1 cellular context compared by ENCODE assay signal in the genomic region with DNA sequence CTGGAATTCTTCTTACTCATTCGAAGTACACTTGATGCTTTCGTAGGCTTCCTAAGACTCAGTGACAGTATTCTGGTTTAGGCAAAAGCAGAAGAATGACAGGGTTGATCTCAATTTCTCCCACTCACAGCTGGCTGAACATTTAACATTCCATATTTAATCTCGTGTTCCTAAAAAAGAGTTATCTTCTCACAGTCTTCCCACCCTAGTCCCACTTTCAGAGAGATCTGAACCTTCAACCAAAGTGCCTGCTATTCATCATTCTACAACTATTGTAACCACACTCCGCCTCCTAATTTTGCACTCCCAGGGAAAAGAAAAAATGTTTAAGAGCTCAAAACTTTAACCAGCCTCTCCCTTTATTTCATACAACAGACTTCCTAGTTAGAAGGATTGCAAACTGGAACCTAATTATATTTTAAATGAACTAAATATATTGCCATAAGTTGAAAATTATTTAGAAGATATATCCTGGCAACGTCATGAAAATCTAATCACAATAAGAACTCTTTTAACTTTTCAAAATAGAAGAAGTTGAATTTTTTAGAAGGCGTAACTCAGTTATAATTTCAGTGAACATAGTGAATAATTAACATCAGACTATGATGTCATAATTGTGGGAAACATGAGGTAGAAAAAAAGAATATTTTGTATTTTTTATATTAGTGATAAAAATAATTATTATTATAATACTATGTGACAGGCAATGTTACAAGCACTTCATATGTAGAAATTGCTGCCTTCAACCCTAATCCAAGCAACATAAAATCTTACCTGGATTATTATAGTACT.
TF ChIP-seq lines count a peak whose summit lies in the region.

No MANE protein-coding gene starts in this region.

TF ChIP-seq in HepG2, 621 proteins besides CTCF, POLR2A, EP300 and RAD21:
- TF ChIP-seq CREB1 (IDR thresholded peaks at IDR 0.05) (peak; percentile 45; the same call in 1 of the 2 replicates), CREB1 (CRISPR knock-in tag; IDR thresholded peaks at IDR 0.05) (no peak), EZH2 (conservative IDR thresholded peaks at IDR 0.05; ENCODE audit: low read depth, low read length) (no peak), CHD4 (IDR thresholded peaks at IDR 0.05; ENCODE audit: borderline replicate concordance, low read length) (no peak), ZNF607 (CRISPR knock-in tag; IDR thresholded peaks at IDR 0.05; ENCODE audit: borderline replicate concordance) (no peak), ZNF230 (CRISPR knock-in tag; IDR thresholded peaks at IDR 0.05) (no peak), ZNF7 (CRISPR knock-in tag; IDR thresholded peaks at IDR 0.05) (no peak), TCF7L2 (IDR thresholded peaks at IDR 0.05; ENCODE audit: low read depth, low read length) (no peak), ZBTB1 (CRISPR knock-in tag; IDR thresholded peaks at IDR 0.05; ENCODE audit: borderline replicate concordance) (no peak), ZNF44 (CRISPR knock-in tag; IDR thresholded peaks at IDR 0.05) (no peak), ZNF224 (CRISPR knock-in tag; IDR thresholded peaks at IDR 0.05) (no peak), YY1 (IDR thresholded peaks at IDR 0.05; ENCODE audit: insufficient read depth, insufficient replicate concordance, low read depth, low read length) (no peak), SMARCE1 (IDR thresholded peaks at IDR 0.05; ENCODE audit: borderline replicate concordance) (no peak), ZNF674 (CRISPR knock-in tag; IDR thresholded peaks at IDR 0.05; ENCODE audit: low read depth) (no peak), ELF1 (CRISPR knock-in tag; IDR thresholded peaks at IDR 0.05) (no peak), ATF7 (IDR thresholded peaks at IDR 0.05) (peak; percentile 69), ATF7 (CRISPR knock-in tag; IDR thresholded peaks at IDR 0.05) (no peak), ZBTB38 (CRISPR knock-in tag; IDR thresholded peaks at IDR 0.05) (no peak)
- TF ChIP-seq, protein P1, sequence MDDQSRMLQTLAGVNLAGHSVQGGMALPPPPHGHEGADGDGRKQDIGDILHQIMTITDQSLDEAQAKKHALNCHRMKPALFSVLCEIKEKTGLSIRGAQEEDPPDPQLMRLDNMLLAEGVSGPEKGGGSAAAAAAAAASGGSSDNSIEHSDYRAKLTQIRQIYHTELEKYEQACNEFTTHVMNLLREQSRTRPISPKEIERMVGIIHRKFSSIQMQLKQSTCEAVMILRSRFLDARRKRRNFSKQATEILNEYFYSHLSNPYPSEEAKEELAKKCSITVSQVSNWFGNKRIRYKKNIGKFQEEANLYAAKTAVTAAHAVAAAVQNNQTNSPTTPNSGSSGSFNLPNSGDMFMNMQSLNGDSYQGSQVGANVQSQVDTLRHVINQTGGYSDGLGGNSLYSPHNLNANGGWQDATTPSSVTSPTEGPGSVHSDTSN (CRISPR knock-in tag; IDR thresholded peaks at IDR 0.05; ENCODE audit: borderline replicate concordance) = no peak
- TF ChIP-seq, protein P2, sequence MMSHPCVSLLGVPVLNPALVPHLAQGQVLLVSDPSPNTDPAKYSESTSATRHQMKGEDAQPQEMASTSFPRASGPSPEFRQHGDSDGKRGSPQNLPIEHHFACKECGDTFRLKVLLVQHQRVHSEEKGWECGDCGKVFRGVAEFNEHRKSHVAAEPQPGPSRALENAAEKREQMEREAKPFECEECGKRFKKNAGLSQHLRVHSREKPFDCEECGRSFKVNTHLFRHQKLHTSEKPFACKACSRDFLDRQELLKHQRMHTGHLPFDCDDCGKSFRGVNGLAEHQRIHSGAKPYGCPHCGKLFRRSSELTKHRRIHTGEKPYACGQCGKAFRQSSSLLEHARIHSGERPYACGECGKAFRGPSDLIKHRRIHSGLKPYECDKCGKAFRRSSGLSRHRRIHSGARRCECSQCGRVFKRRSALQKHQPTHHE (CRISPR knock-in tag; IDR thresholded peaks at IDR 0.05; ENCODE audit: borderline replicate concordance) = no peak
TF ChIP-seq in HepG2: peak in this region for 2.
